ENCODE assay signal across 28 cellular contexts in the genomic region with DNA sequence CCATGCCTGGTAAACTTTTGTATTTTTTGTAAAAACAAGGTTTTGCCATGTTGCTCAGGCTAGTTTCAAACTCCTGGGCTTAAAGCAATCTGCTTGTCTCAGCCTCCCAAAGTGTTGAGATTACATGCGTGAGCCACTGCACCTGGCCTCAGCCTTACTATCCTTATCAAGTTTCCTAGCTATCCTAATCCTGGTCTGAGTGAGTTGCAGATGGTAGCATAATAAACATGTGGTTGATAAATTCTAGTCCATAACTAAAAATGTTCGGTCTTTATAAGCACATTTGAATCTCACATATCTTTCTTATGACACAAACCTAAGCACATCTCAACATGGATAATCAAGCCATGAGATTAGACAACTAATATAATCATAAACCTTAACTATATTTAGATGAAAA.
"Had no signal": no experiment of that assay in that cellular context is flagged by ENCODE, and none has a peak within 500 bp of the region (broad histone marks: within the 10 kb centered on the region; RNA-seq: fewer than 3 reads in every experiment).

No MANE protein-coding gene starts in this region.

- H3K9me3 Mint-ChIP-seq: activated CD4-positive, alpha-beta memory T cell treated with anti-CD3 and anti-CD28 coated beads, Interleukin-2, amount 10 ng/mL, durations not matched to agents 7 days and 5 days; activated CD4-positive, alpha-beta T cell treated with anti-CD3 and anti-CD28 coated beads, Interleukin-2, amount 10 ng/mL, durations not matched to agents 7 days and 5 days; activated naive CD4-positive, alpha-beta T cell treated with anti-CD3 and anti-CD28 coated beads for 36 hours; activated naive CD4-positive, alpha-beta T cell treated with anti-CD3 and anti-CD28 coated beads, Interleukin-2, amount 50 U/mL, for 24 hours; activated naive CD8-positive, alpha-beta T cell treated with anti-CD3 and anti-CD28 coated beads for 36 hours; activated naive CD8-positive, alpha-beta T cell treated with anti-CD3 and anti-CD28 coated beads, Interleukin-2, amount 50 U/mL, for 24 hours; activated T-cell treated with anti-CD3 and anti-CD28 coated beads, Interleukin-2, amount 50 U/mL, for 4 hours; activated T-helper 1 cell treated with anti-CD3 and anti-CD28 coated beads, Interleukin-12 subunit alpha, Interleukin-12 subunit beta, Interleukin-2, Interleukin-4 antibody, amounts not matched to agents 30 ng/mL and 10 ng/mL and 1 ng/mL, durations not matched to agents 14 hours and 24 hours and 36 hours; activated T-helper 2 cell treated with anti-CD3 and anti-CD28 coated beads, Interferon-gamma antibody, Interleukin-2, Interleukin-4, amounts not matched to agents 10 μg/mL and 5 μg/mL and 100 μg/mL, durations not matched to agents 14 hours and 24 hours and 36 hours had no signal

- ATAC-seq: activated naive CD8-positive, alpha-beta T cell treated with anti-CD3 and anti-CD28 coated beads, Interleukin-2, amount 50 U/mL, for 24 hours; activated T-cell treated with anti-CD3 and anti-CD28 coated beads, Interleukin-2, amount 50 U/mL, for 4 hours; body of pancreas had no signal

- H3K4me3 ChIP-seq: adrenal gland, body of pancreas, esophagus squamous epithelium had no signal

- H3K4me1 Mint-ChIP-seq: activated CD4-positive, alpha-beta memory T cell treated with anti-CD3 and anti-CD28 coated beads, Interleukin-2, amount 10 ng/mL, durations not matched to agents 7 days and 5 days; activated CD4-positive, alpha-beta T cell treated with anti-CD3 and anti-CD28 coated beads, Interleukin-2, amount 10 ng/mL, durations not matched to agents 7 days and 5 days; activated naive CD8-positive, alpha-beta T cell treated with anti-CD3 and anti-CD28 coated beads, Interleukin-2, amount 50 U/mL, for 24 hours had no signal

- H3K4me1 ChIP-seq: body of pancreas, esophagus squamous epithelium had no signal

- H3K27me3 Mint-ChIP-seq: activated CD4-positive, alpha-beta memory T cell treated with anti-CD3 and anti-CD28 coated beads, Interleukin-2, amount 10 ng/mL, durations not matched to agents 7 days and 5 days; activated CD4-positive, alpha-beta T cell treated with anti-CD3 and anti-CD28 coated beads, Interleukin-2, amount 10 ng/mL, durations not matched to agents 7 days and 5 days; activated naive CD4-positive, alpha-beta T cell treated with anti-CD3 and anti-CD28 coated beads, Interleukin-2, amount 50 U/mL, for 24 hours; activated naive CD8-positive, alpha-beta T cell treated with anti-CD3 and anti-CD28 coated beads for 36 hours; activated naive CD8-positive, alpha-beta T cell treated with anti-CD3 and anti-CD28 coated beads, Interleukin-2, amount 50 U/mL, for 24 hours had no signal

- H3K27me3 ChIP-seq: adrenal gland, body of pancreas, esophagus squamous epithelium had no signal

- H3K9me3 ChIP-seq: adrenal gland, body of pancreas, esophagus squamous epithelium had no signal

- H3K27ac Mint-ChIP-seq: activated CD4-positive, alpha-beta memory T cell treated with anti-CD3 and anti-CD28 coated beads, Interleukin-2, amount 10 ng/mL, durations not matched to agents 7 days and 5 days; activated CD4-positive, alpha-beta T cell treated with anti-CD3 and anti-CD28 coated beads, Interleukin-2, amount 10 ng/mL, durations not matched to agents 7 days and 5 days; activated naive CD4-positive, alpha-beta T cell treated with anti-CD3 and anti-CD28 coated beads for 36 hours; activated naive CD4-positive, alpha-beta T cell treated with anti-CD3 and anti-CD28 coated beads, Interleukin-2, amount 50 U/mL, for 24 hours; activated naive CD8-positive, alpha-beta T cell treated with anti-CD3 and anti-CD28 coated beads for 36 hours; activated naive CD8-positive, alpha-beta T cell treated with anti-CD3 and anti-CD28 coated beads, Interleukin-2, amount 50 U/mL, for 24 hours; activated T-helper 1 cell treated with anti-CD3 and anti-CD28 coated beads, Interleukin-12 subunit alpha, Interleukin-12 subunit beta, Interleukin-2, Interleukin-4 antibody, amounts not matched to agents 30 ng/mL and 10 ng/mL and 1 ng/mL, durations not matched to agents 14 hours and 24 hours and 36 hours; activated T-helper 2 cell treated with anti-CD3 and anti-CD28 coated beads, Interferon-gamma antibody, Interleukin-2, Interleukin-4, amounts not matched to agents 10 μg/mL and 5 μg/mL and 100 μg/mL, durations not matched to agents 14 hours and 24 hours and 36 hours had no signal

- H3K27ac ChIP-seq: adrenal gland, body of pancreas, epithelial cell of prostate, esophagus squamous epithelium had no signal

- H3K4me3 Mint-ChIP-seq: activated CD4-positive, alpha-beta memory T cell treated with anti-CD3 and anti-CD28 coated beads, Interleukin-2, amount 10 ng/mL, durations not matched to agents 7 days and 5 days; activated CD4-positive, alpha-beta T cell treated with anti-CD3 and anti-CD28 coated beads, Interleukin-2, amount 10 ng/mL, durations not matched to agents 7 days and 5 days; activated naive CD4-positive, alpha-beta T cell treated with anti-CD3 and anti-CD28 coated beads for 36 hours; activated naive CD4-positive, alpha-beta T cell treated with anti-CD3 and anti-CD28 coated beads, Interleukin-2, amount 50 U/mL, for 24 hours; activated naive CD8-positive, alpha-beta T cell treated with anti-CD3 and anti-CD28 coated beads for 36 hours; activated naive CD8-positive, alpha-beta T cell treated with anti-CD3 and anti-CD28 coated beads, Interleukin-2, amount 50 U/mL, for 24 hours; activated T-cell treated with anti-CD3 and anti-CD28 coated beads, Interleukin-2, amount 50 U/mL, for 4 hours; activated T-helper 1 cell treated with anti-CD3 and anti-CD28 coated beads, Interleukin-12 subunit alpha, Interleukin-12 subunit beta, Interleukin-2, Interleukin-4 antibody, amounts not matched to agents 30 ng/mL and 10 ng/mL and 1 ng/mL, durations not matched to agents 14 hours and 24 hours and 36 hours had no signal

- DNase-seq: activated CD4-positive, alpha-beta memory T cell treated with anti-CD3 and anti-CD28 coated beads, Interleukin-2, amount 10 ng/mL, durations not matched to agents 7 days and 5 days; activated CD4-positive, alpha-beta T cell treated with anti-CD3 and anti-CD28 coated beads for 1 hour; activated CD4-positive, alpha-beta T cell treated with anti-CD3 and anti-CD28 coated beads for 4 hours; activated CD4-positive, alpha-beta T cell treated with anti-CD3 and anti-CD28 coated beads, Interleukin-2, amount 10 ng/mL, durations not matched to agents 7 days and 5 days; activated CD4-positive, alpha-beta T cell treated with anti-CD3 and anti-CD28 coated beads, Interleukin-2, amount 50 U/mL, for 4 hours; activated CD4-positive, CD25-positive, alpha-beta regulatory T cell; activated CD8-positive, alpha-beta memory T cell treated with anti-CD3 and anti-CD28 coated beads, Interleukin-2, amount 50 U/mL, for 48 hours; activated effector memory CD4-positive, alpha-beta T cell treated with anti-CD3 and anti-CD28 coated beads, Interleukin-2, amount 50 U/mL, for 16 hours; activated naive CD4-positive, alpha-beta T cell treated with anti-CD3 and anti-CD28 coated beads for 36 hours; activated naive CD8-positive, alpha-beta T cell treated with anti-CD3 and anti-CD28 coated beads for 36 hours; activated naive CD8-positive, alpha-beta T cell treated with anti-CD3 and anti-CD28 coated beads, Interleukin-2, amount 50 U/mL, for 24 hours; activated T-cell treated with anti-CD3 and anti-CD28 coated beads, Interleukin-2, amount 50 U/mL, for 4 hours; adrenal gland; amygdala; aorta; body of pancreas; caudate nucleus; cortex of kidney; dermis blood vessel endothelial cell; effector CD4-positive, alpha-beta T cell; esophagus squamous epithelium; foreskin fibroblast; head of caudate nucleus; T-helper 2 cell had no signal
